ENCODE assay signal across 17 cellular contexts in genomic region chr6:157158456-157158855, GRCh38.
"Had no signal": no experiment of that assay in that cellular context is flagged by ENCODE, and none has a peak within 500 bp of the region (broad histone marks: within the 10 kb centered on the region; RNA-seq: fewer than 3 reads in every experiment).

No MANE protein-coding gene starts in this region.

- H3K4me3 Mint-ChIP-seq: natural killer cell, neural crest cell, type B pancreatic cell had no signal

- H3K4me3 ChIP-seq: hepatocyte, lung had no signal

- FAIRE-seq: endothelial cell of umbilical vein, urothelium cell line had no signal

- H3K27ac Mint-ChIP-seq: type B pancreatic cell had no signal

- H3K9me3 Mint-ChIP-seq: natural killer cell, neural crest cell, type B pancreatic cell had no signal

- H3K27me3 Mint-ChIP-seq: type B pancreatic cell had no signal

- DNase-seq: effector memory CD4-positive, alpha-beta T cell; erythroblast; foreskin keratinocyte; left colon; left ventricle myocardium superior; natural killer cell; posterior cingulate gyrus; stimulated activated CD4-positive, alpha-beta T cell treated with anti-CD3 and anti-CD28 coated beads, Interleukin-2, amount 100 ng/mL, for 24 hours; stimulated activated CD4-positive, alpha-beta T cell treated with anti-CD3 and anti-CD28 coated beads, Interleukin-4, amount 100 ng/mL, for 4 hours; stimulated activated naive CD4-positive, alpha-beta T cell treated with Interleukin-2 at 50 U/mL for 16 hours had no signal

- H3K27me3 ChIP-seq: foreskin keratinocyte, hepatocyte had no signal

- H3K36me3 Mint-ChIP-seq: natural killer cell had no signal

- H3K27ac ChIP-seq: foreskin keratinocyte, hepatocyte had no signal

- H3K4me1 ChIP-seq: foreskin keratinocyte had no signal

- ATAC-seq: foreskin keratinocyte, left colon, left ventricle myocardium superior, sciatic nerve had no signal
